1 cellular context compared by ENCODE assay signal in the genomic region with DNA sequence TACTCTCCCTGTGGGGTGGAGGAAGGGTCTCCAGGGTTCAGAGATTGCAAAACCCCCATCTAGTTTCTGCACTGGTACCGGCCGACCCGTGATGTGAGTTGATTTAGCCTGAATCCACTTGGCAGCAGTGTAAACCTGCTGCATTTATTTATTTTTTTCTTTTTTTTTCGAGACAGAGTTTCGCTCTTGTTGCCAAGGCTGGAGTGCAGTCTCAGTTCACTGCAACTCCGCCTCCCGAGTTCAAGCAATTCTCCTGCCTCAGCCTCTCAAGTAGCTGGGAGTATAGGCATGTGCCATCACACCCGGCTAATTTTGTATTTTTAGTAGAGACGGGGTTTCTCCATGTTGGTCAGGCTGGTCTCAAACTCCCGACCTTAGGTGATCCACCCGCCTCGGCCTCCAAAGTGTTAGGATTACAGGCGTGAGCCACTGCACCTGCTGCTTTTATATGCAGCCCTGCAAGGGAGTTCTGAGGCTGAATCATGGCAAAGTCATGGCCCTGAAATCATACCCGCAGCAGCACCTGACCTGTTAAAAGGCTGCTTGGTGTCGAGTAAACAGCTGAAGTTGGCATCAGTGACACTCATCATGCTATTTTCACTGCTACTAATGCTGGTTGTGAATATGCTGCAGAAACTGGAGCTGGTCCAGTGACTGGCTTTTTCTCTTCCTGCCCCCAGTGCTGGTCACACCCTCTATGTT.
A peak's percentile ranks its signal among the peaks of the same experiment; 100 is the strongest.
TF ChIP-seq lines count a peak whose summit lies in the region.

No MANE protein-coding gene starts in this region.

TF ChIP-seq in HepG2, 621 proteins besides CTCF, POLR2A, EP300 and RAD21:
- TF ChIP-seq, protein P1, sequence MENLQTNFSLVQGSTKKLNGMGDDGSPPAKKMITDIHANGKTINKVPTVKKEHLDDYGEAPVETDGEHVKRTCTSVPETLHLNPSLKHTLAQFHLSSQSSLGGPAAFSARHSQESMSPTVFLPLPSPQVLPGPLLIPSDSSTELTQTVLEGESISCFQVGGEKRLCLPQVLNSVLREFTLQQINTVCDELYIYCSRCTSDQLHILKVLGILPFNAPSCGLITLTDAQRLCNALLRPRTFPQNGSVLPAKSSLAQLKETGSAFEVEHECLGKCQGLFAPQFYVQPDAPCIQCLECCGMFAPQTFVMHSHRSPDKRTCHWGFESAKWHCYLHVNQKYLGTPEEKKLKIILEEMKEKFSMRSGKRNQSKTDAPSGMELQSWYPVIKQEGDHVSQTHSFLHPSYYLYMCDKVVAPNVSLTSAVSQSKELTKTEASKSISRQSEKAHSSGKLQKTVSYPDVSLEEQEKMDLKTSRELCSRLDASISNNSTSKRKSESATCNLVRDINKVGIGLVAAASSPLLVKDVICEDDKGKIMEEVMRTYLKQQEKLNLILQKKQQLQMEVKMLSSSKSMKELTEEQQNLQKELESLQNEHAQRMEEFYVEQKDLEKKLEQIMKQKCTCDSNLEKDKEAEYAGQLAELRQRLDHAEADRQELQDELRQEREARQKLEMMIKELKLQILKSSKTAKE (CRISPR knock-in tag; IDR thresholded peaks at IDR 0.05; ENCODE audit: borderline replicate concordance): 0 out of 2 replicates have a peak, but pooled peaks have one; percentile 20
- TF ChIP-seq SP1 (IDR thresholded peaks at IDR 0.05): no peak
- no peak for TF ChIP-seq SP1 (CRISPR knock-in tag; IDR thresholded peaks at IDR 0.05)
- 0 out of 2 replicates have a peak, but pooled peaks have one; percentile 10 for TF ChIP-seq ZFP90 (CRISPR knock-in tag; IDR thresholded peaks at IDR 0.05; ENCODE audit: borderline replicate concordance)
- TF ChIP-seq NR3C1 (CRISPR knock-in tag; IDR thresholded peaks at IDR 0.05): no peak
- TF ChIP-seq ATAD3A (CRISPR knock-in tag; IDR thresholded peaks at IDR 0.05): no peak
- TF ChIP-seq ZNF709 (CRISPR knock-in tag; IDR thresholded peaks at IDR 0.05): 0 out of 2 replicates have a peak, but pooled peaks have one; percentile 17
- 0 out of 2 replicates have a peak, but pooled peaks have one; percentile 28 for TF ChIP-seq JUNB (CRISPR knock-in tag; IDR thresholded peaks at IDR 0.05; ENCODE audit: borderline replicate concordance)
TF ChIP-seq in HepG2: peak in this region for 4.
